In genomic region chr10:80472234-80473095, GRCh38 we compare ENCODE assay signal across 8 cellular contexts. TPM values are rescaled to one million over a fixed set of nuclear protein-coding genes. Genes with fewer than 3 reads are reported as not detected.
DNase-seq lines count a peak whose midpoint lies in the region; ATAC-seq and TF ChIP-seq lines count a peak whose summit lies in the region.

No MANE protein-coding gene starts in this region.

- intact Hi-C loops in CD8-positive, alpha-beta T cell (cut with DNase I, micrococcal nuclease), result no loop called here

- POLR2A ChIA-PET in CD8-positive, alpha-beta T cell (lab: Charles Lee), result interaction anchor here (0.8 to 12.0 kb wide), 6 partner anchors 9 to 285 kb away, joined by 3 to 122 read pairs (median 7); no protein-coding TSS in a partner anchor
- POLR2A ChIA-PET in WTC11 (lab: Charles Lee), result no interaction called here

- no peak for TF ChIP-seq CTCF in CD8-positive, alpha-beta T cell (IDR thresholded peaks at IDR 0.05)
- no peak for TF ChIP-seq CTCF in WTC11 (IDR thresholded peaks at IDR 0.05)

- H3K4me3 Mint-ChIP-seq in CD8-positive, alpha-beta T cell, result peak overlapping the region; percentile 60
- H3K4me3 Mint-ChIP-seq in activated naive CD8-positive, alpha-beta T cell, result peak overlapping the region; percentile 68
- H3K4me3 Mint-ChIP-seq in memory B cell (peak overlapping the region; percentile 43), WTC11 (no peak overlapping the region)

- peak overlapping the region; percentile 23 for H3K4me3 ChIP-seq in CD8-positive, alpha-beta T cell (ENCODE audit: low read depth, low read length)

- no peaks in the 10 kb centered on the region for H3K9me3 ChIP-seq in CD8-positive, alpha-beta T cell (ENCODE audit: low read length)

- peak overlapping the region; percentile 16 for H3K27ac ChIP-seq in CD8-positive, alpha-beta T cell (ENCODE audit: low read depth, low read length)

- no peaks in the 10 kb centered on the region for H3K9me3 Mint-ChIP-seq in CD8-positive, alpha-beta T cell
- H3K9me3 Mint-ChIP-seq in activated naive CD8-positive, alpha-beta T cell (ENCODE audit: low read depth), result no peaks in the 10 kb centered on the region
- H3K9me3 Mint-ChIP-seq in memory B cell (peaks cover 2% of the 10 kb centered on the region), WTC11 (no peaks in the 10 kb centered on the region)

- peaks cover 5% of the 10 kb centered on the region for H3K36me3 ChIP-seq in CD8-positive, alpha-beta T cell (ENCODE audit: insufficient read depth, low read length)

- peak in 2 of 7 experiments; percentile 45 to 57 for DNase-seq in CD8-positive, alpha-beta T cell
- peak in 1 of 2 donors; percentile 33 for DNase-seq in memory B cell (ENCODE audit: low spot score in 2 of 2)
- DNase-seq in AML-193 (lab: John Stamatoyannopoulos, UW), result no peak
- DNase-seq in nucleus accumbens (lab: John Stamatoyannopoulos, UW), result no peak
- no peak for DNase-seq in WTC11 (ENCODE audit: low spot score)

- no peaks in the 10 kb centered on the region for H3K27me3 Mint-ChIP-seq in CD8-positive, alpha-beta T cell (ENCODE audit: low read depth)
- H3K27me3 Mint-ChIP-seq in activated naive CD8-positive, alpha-beta T cell, result no peaks in the 10 kb centered on the region
- H3K27me3 Mint-ChIP-seq in memory B cell (no peaks in the 10 kb centered on the region), WTC11 (ENCODE audit: low read depth) (peaks cover 21% of the 10 kb centered on the region)

- CTCF ChIA-PET in CD8-positive, alpha-beta T cell (lab: Charles Lee), result interaction anchor here (1.1 to 21.9 kb wide), 6 partner anchors 10 to 124 kb away, joined by 3 to 404 read pairs (median 116); partner anchors contain the start of gene TSPAN14
- CTCF ChIA-PET in WTC11 (lab: Charles Lee), result interaction anchor here (0.6 to 4.3 kb wide), 3 partner anchors 25 to 32 kb away, joined by 3 to 31 read pairs (median 4); no protein-coding TSS in a partner anchor

- H3K27ac Mint-ChIP-seq in CD8-positive, alpha-beta T cell, result peak overlapping the region; percentile 97
- H3K27ac Mint-ChIP-seq in activated naive CD8-positive, alpha-beta T cell, result peak overlapping the region; percentile 93
- H3K27ac Mint-ChIP-seq in memory B cell, result peak overlapping the region; percentile 97
- no peak overlapping the region for H3K27ac Mint-ChIP-seq in WTC11

- peaks cover 92% of the 10 kb centered on the region for H3K4me1 Mint-ChIP-seq in CD8-positive, alpha-beta T cell (ENCODE audit: low read depth)
- peaks cover 89% of the 10 kb centered on the region for H3K4me1 Mint-ChIP-seq in activated naive CD8-positive, alpha-beta T cell (ENCODE audit: low read depth)
- H3K4me1 Mint-ChIP-seq in memory B cell, result peaks cover 43% of the 10 kb centered on the region
- H3K4me1 Mint-ChIP-seq in WTC11, result peaks cover 62% of the 10 kb centered on the region

- peak; percentile 62 for ATAC-seq in CD8-positive, alpha-beta T cell
- ATAC-seq in GM19328 (IDR thresholded peaks at IDR 0.05; ENCODE audit: unreplicated experiment), result peak; percentile 88
- peak; percentile 94 for ATAC-seq in HG03196 (IDR thresholded peaks at IDR 0.05; ENCODE audit: unreplicated experiment)
- peak; percentile 92 for ATAC-seq in memory B cell (ENCODE audit: low read depth)
- ATAC-seq in WTC11, result no peak

- peaks cover 83% of the 10 kb centered on the region for H3K4me1 ChIP-seq in CD8-positive, alpha-beta T cell (ENCODE audit: insufficient read depth, low read length)

- H3K36me3 Mint-ChIP-seq in CD8-positive, alpha-beta T cell, result peaks cover 56% of the 10 kb centered on the region
- peaks cover 8% of the 10 kb centered on the region for H3K36me3 Mint-ChIP-seq in activated naive CD8-positive, alpha-beta T cell
- H3K36me3 Mint-ChIP-seq in memory B cell (peaks cover 18% of the 10 kb centered on the region), WTC11 (peaks cover 23% of the 10 kb centered on the region)

- H3K27me3 ChIP-seq in CD8-positive, alpha-beta T cell (ENCODE audit: insufficient read depth, low read length), result no peaks in the 10 kb centered on the region

TF ChIP-seq in WTC11, 78 proteins besides CTCF, POLR2A, EP300 and RAD21 (continues in another document):
- TF ChIP-seq E2F1 (CRISPR knock-in tag; IDR thresholded peaks at IDR 0.05), result no peak
- TF ChIP-seq MAX (CRISPR knock-in tag; IDR thresholded peaks at IDR 0.05), result no peak
- no peak for TF ChIP-seq GTF2I (CRISPR knock-in tag; conservative IDR thresholded peaks at IDR 0.05)
- TF ChIP-seq PRRX2 (CRISPR knock-in tag; IDR thresholded peaks at IDR 0.05), result no peak
- TF ChIP-seq ERG (CRISPR knock-in tag; IDR thresholded peaks at IDR 0.05), result no peak
- TF ChIP-seq ZNF423 (CRISPR knock-in tag; IDR thresholded peaks at IDR 0.05), result no peak
- no peak for TF ChIP-seq ZNF281 (CRISPR knock-in tag; IDR thresholded peaks at IDR 0.05)
- TF ChIP-seq AR (CRISPR knock-in tag; IDR thresholded peaks at IDR 0.05), result no peak

RNA-seq across cellular contexts. Expression of gene TSPAN14, which starts 18.4 kb away (rescaled TPM):
- 10 to 100 TPM; 63.9 to 66.1 TPM for total RNA-seq in CD8-positive, alpha-beta T cell
- 64.0 to 73.5 TPM (median 72.1 TPM) in 3 replicates for total RNA-seq in WTC11 (2021)
